ENCODE assay signal across 9 cellular contexts in the genomic region with DNA sequence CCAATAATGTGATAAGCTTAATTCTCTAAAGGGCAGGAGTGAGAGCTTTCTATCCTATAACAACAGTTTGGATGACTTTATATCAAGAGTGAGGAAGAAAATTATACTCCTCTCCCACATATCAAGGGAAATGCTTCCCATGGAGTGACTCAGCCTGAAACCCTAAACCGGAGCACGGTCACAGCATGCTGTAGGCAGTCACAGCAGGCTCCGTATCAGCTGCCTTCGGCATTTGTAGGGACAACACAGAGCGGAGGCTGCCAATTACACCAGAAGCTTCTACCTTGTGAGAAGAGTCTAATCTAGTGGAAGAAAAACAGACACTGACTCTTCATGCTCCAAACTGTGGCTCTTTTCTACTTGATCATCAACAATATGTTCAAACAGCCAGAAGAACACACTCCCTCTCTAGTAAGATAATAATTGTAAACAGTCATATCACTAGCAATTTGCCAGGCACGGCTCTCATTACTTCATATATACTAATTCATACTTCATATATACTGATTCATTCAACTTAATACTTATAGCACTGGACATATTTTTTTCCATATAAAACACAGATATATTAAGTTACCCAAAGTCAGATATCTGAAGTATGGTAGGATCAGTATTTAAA.
DNase-seq lines count a peak whose midpoint lies in the region; ATAC-seq and TF ChIP-seq lines count a peak whose summit lies in the region.
"Had no signal": no experiment of that assay in that cellular context is flagged by ENCODE, and none has a peak within 500 bp of the region (broad histone marks: within the 10 kb centered on the region; RNA-seq: fewer than 3 reads in every experiment).

No MANE protein-coding gene starts in this region.

- DNase-seq in LHCN-M2 (ENCODE audit: low read depth) (peak; percentile 90), SHP77 (lab: John Stamatoyannopoulos, UW) (peak; percentile 76 to 89), cardiac muscle cell (ENCODE audit: low read depth in 1 of 2, low spot score in 1 of 2) (peak; percentile 64 to 77), smooth muscle cell (lab: John Stamatoyannopoulos, UW; ENCODE audit: unreplicated experiment) (peak; percentile 5), NCI-H1048 (lab: John Stamatoyannopoulos, UW) (no peak)
- no peak for DNase-seq in stimulated activated naive CD8-positive, alpha-beta T cell treated with anti-CD3 and anti-CD28 coated beads, Interleukin-15, amount 100 ng/mL, for 72 hours
- DNase-seq: SIG-M5 had no signal

- no peaks in the 10 kb centered on the region for H3K79me2 ChIP-seq in smooth muscle cell (ENCODE audit: low read depth)

- H3K4me3 Mint-ChIP-seq in stimulated activated naive CD8-positive, alpha-beta T cell treated with anti-CD3 and anti-CD28 coated beads, Interleukin-15, amount 100 ng/mL, for 72 hours, result no peak overlapping the region

- no peaks in the 10 kb centered on the region for H3K4me1 Mint-ChIP-seq in stimulated activated naive CD8-positive, alpha-beta T cell treated with anti-CD3 and anti-CD28 coated beads, Interleukin-15, amount 100 ng/mL, for 72 hours

- WGBS in smooth muscle cell (ENCODE audit: low lambda C conversion rate), result 9% methylated on average over 6 of the region's 6 CpGs

- peak overlapping the region; percentile 85 for H3K27ac ChIP-seq in cardiac muscle cell
- H3K27ac ChIP-seq in smooth muscle cell (ENCODE audit: low read depth), result no peak overlapping the region

- no peak overlapping the region for H3K27ac Mint-ChIP-seq in stimulated activated naive CD8-positive, alpha-beta T cell treated with anti-CD3 and anti-CD28 coated beads, Interleukin-15, amount 100 ng/mL, for 72 hours

- H3K9me3 ChIP-seq in cardiac muscle cell (ENCODE audit: low read depth) (no peaks in the 10 kb centered on the region), smooth muscle cell (replicated peaks; ENCODE audit: low read depth) (no peaks in the 10 kb centered on the region)

- TF ChIP-seq CTCF in cardiac muscle cell (IDR thresholded peaks at IDR 0.05; ENCODE audit: low read depth, low read length), result no peak
- TF ChIP-seq CTCF in smooth muscle cell (IDR thresholded peaks at IDR 0.05; ENCODE audit: borderline replicate concordance, insufficient read depth, poor library complexity, severe bottlenecking), result no peak

- H3K4me1 ChIP-seq in cardiac muscle cell (ENCODE audit: low read depth) (peaks cover 36% of the 10 kb centered on the region), smooth muscle cell (ENCODE audit: low read depth) (peaks cover 5% of the 10 kb centered on the region)

- no peaks in the 10 kb centered on the region for H3K27me3 ChIP-seq in cardiac muscle cell
- no peaks in the 10 kb centered on the region for H3K27me3 ChIP-seq in smooth muscle cell (ENCODE audit: low read depth)

- no peaks in the 10 kb centered on the region for H3K27me3 Mint-ChIP-seq in stimulated activated naive CD8-positive, alpha-beta T cell treated with anti-CD3 and anti-CD28 coated beads, Interleukin-15, amount 100 ng/mL, for 72 hours

- H3K9ac ChIP-seq in smooth muscle cell (ENCODE audit: low read depth), result no peak overlapping the region

- no peaks in the 10 kb centered on the region for H3F3A ChIP-seq in smooth muscle cell (ENCODE audit: low read depth)

- H2AFZ ChIP-seq in smooth muscle cell (ENCODE audit: low read depth), result peak overlapping the region; percentile 3

- H3K4me2 ChIP-seq in smooth muscle cell, result peak overlapping the region; percentile 72

- H3K4me3 ChIP-seq in cardiac muscle cell, result no peak overlapping the region
- no peak overlapping the region for H3K4me3 ChIP-seq in smooth muscle cell

- H3K36me3 ChIP-seq in cardiac muscle cell (no peaks in the 10 kb centered on the region), smooth muscle cell (ENCODE audit: low read depth) (no peaks in the 10 kb centered on the region)

- peaks cover 4 to 7% of the 10 kb centered on the region in 2 donors for H3K9me3 Mint-ChIP-seq in stimulated activated naive CD8-positive, alpha-beta T cell treated with anti-CD3 and anti-CD28 coated beads, Interleukin-15, amount 100 ng/mL, for 72 hours

- H4K20me1 ChIP-seq in smooth muscle cell (ENCODE audit: low read depth), result no peaks in the 10 kb centered on the region

- ATAC-seq in HG02678 (IDR thresholded peaks at IDR 0.05; ENCODE audit: unreplicated experiment) (no peak), GM21717 (IDR thresholded peaks at IDR 0.05; ENCODE audit: unreplicated experiment) (no peak)
- no peak for ATAC-seq in stimulated activated naive CD8-positive, alpha-beta T cell treated with anti-CD3 and anti-CD28 coated beads, Interleukin-15, amount 100 ng/mL, for 72 hours

Comparison
In these comparisons a context has a peak if more than half of its experiments do, and no peak if none do; other contexts are left out.
1. DNase-seq: peak in LHCN-M2 (single experiment), SHP77 (2 of 2), cardiac muscle cell (2 of 2) and smooth muscle cell (single experiment); none in stimulated activated naive CD8-positive, alpha-beta T cell treated with anti-CD3 and anti-CD28 coated beads, Interleukin-15, amount 100 ng/mL, for 72 hours (0 of 2) and NCI-H1048 (single experiment).